In genomic region chr12:114409796-114410520, GRCh38 we compare ENCODE assay signal across 14 cellular contexts. TPM values are rescaled to one million over a fixed set of nuclear protein-coding genes. Genes with fewer than 3 reads are reported as not detected.
DNase-seq lines count a peak whose midpoint lies in the region; ATAC-seq, FAIRE-seq and TF ChIP-seq lines count a peak whose summit lies in the region.
"Had no signal": no experiment of that assay in that cellular context is flagged by ENCODE, and none has a peak within 500 bp of the region (broad histone marks: within the 10 kb centered on the region; RNA-seq: fewer than 3 reads in every experiment).

No MANE protein-coding gene starts in this region.

- peaks cover 3% of the 10 kb centered on the region for H3K9me3 Mint-ChIP-seq in neural progenitor cell
- H3K9me3 Mint-ChIP-seq: activated T-cell treated with anti-CD3 and anti-CD28 coated beads, Interleukin-2, amount 50 U/mL, for 4 hours had no signal

- 16 to 28% (median 24%) methylated on average over 16 of the region's 16 CpGs for WGBS in psoas muscle, 3 donors

- H3K4me3 ChIP-seq in BJ (ENCODE audit: low read depth, low read length) (peak overlapping the region; percentile 90), HFF-Myc (replicated peaks; ENCODE audit: low read depth, low read length) (peak overlapping the region; percentile 88), fibroblast of mammary gland (ENCODE audit: control insufficient read depth, low read depth, low read length) (peak overlapping the region; percentile 65), psoas muscle (peak overlapping the region; percentile 56), neural progenitor cell (no peak overlapping the region)

- no peaks in the 10 kb centered on the region for H3K27me3 ChIP-seq in BJ (ENCODE audit: control insufficient read depth, insufficient read depth, low read length)
- peaks cover 0 to 100% (median 56%) of the 10 kb centered on the region in 3 donors for H3K27me3 ChIP-seq in psoas muscle (ENCODE audit: insufficient read depth in 3 of 3, low read length in 2 of 3)
- H3K27me3 ChIP-seq in neural progenitor cell = peaks cover 100% of the 10 kb centered on the region

- no peaks in the 10 kb centered on the region for H3K9me3 ChIP-seq in psoas muscle
- H3K9me3 ChIP-seq in neural progenitor cell (ENCODE audit: low read depth) = no peaks in the 10 kb centered on the region

- H3K36me3 ChIP-seq in BJ (ENCODE audit: control insufficient read depth, insufficient read depth, low read length) = peaks cover 2% of the 10 kb centered on the region
- no peaks in the 10 kb centered on the region for H3K36me3 ChIP-seq in psoas muscle (ENCODE audit: insufficient read depth in 1 of 2, low read depth in 1 of 2)
- H3K36me3 ChIP-seq in neural progenitor cell = no peaks in the 10 kb centered on the region

- ATAC-seq in psoas muscle (no peak), GM21367 (IDR thresholded peaks at IDR 0.05; ENCODE audit: unreplicated experiment) (no peak), HG03378 (IDR thresholded peaks at IDR 0.05; ENCODE audit: unreplicated experiment) (no peak)
- ATAC-seq: activated T-cell treated with anti-CD3 and anti-CD28 coated beads, Interleukin-2, amount 50 U/mL, for 4 hours had no signal

- H3K4me1 Mint-ChIP-seq in neural progenitor cell = peaks cover 2% of the 10 kb centered on the region

- no peaks in the 10 kb centered on the region for H3K4me1 ChIP-seq in psoas muscle
- peaks cover 5% of the 10 kb centered on the region for H3K4me1 ChIP-seq in neural progenitor cell

- FAIRE-seq in RCC 7860 (lab: Jason Lieb, UNC) = no peak

- H3K79me2 ChIP-seq in neural progenitor cell (ENCODE audit: low read depth) = no peaks in the 10 kb centered on the region

- H4K20me1 ChIP-seq in neural progenitor cell (ENCODE audit: low read depth) = peaks cover 100% of the 10 kb centered on the region

- POLR2A ChIA-PET in BJ (lab: Charles Lee) = interaction anchor here (0.6 kb wide), 1 partner anchor 1960 kb away, joined by 3 read pairs; no protein-coding TSS in a partner anchor

- H3K27me3 Mint-ChIP-seq in neural progenitor cell (ENCODE audit: insufficient read depth, low read depth) = peaks cover 96% of the 10 kb centered on the region

- no peak overlapping the region for H2AFZ ChIP-seq in neural progenitor cell (replicated peaks)

- no peaks in the 10 kb centered on the region for H3K36me3 Mint-ChIP-seq in neural progenitor cell

- no peak overlapping the region for H3K4me2 ChIP-seq in neural progenitor cell

- CTCF ChIA-PET in BJ (lab: Yijun Ruan, JAX) = interaction anchor here (0.9 to 2.0 kb wide), 2 partner anchors 15 to 243 kb away, joined by 3 to 4 read pairs; no protein-coding TSS in a partner anchor

- TF ChIP-seq CTCF in BJ (IDR thresholded peaks at IDR 0.05; ENCODE audit: insufficient read depth, low read depth, low read length) = no peak
- no peak for TF ChIP-seq CTCF in HFF-Myc (IDR thresholded peaks at IDR 0.05; ENCODE audit: low read depth, low read length, missing control alignments)
- TF ChIP-seq CTCF in fibroblast of mammary gland (conservative IDR thresholded peaks at IDR 0.05; ENCODE audit: control insufficient read depth, insufficient read depth, low read depth, low read length) = no peak
- TF ChIP-seq CTCF in psoas muscle (IDR thresholded peaks at IDR 0.05) = no peak
- TF ChIP-seq CTCF in neural progenitor cell (IDR thresholded peaks at IDR 0.05) = no peak

- no peak overlapping the region for H3K27ac ChIP-seq in psoas muscle
- H3K27ac ChIP-seq in neural progenitor cell = no peak overlapping the region

- no peak overlapping the region for H3K9ac ChIP-seq in neural progenitor cell

- H3K27ac Mint-ChIP-seq in neural progenitor cell = no peak overlapping the region

- DNase-seq in BJ (ENCODE audit: low read depth) (no peak), HFF-Myc (ENCODE audit: extremely low read depth, low read depth) (no peak), fibroblast of mammary gland (ENCODE audit: low read depth) (peak; percentile 36), psoas muscle (no peak), neural progenitor cell (ENCODE audit: low spot score) (no peak), RCC 7860 (ENCODE audit: low spot score) (no peak)
- DNase-seq: activated T-cell treated with anti-CD3 and anti-CD28 coated beads, Interleukin-2, amount 50 U/mL, for 4 hours; Calu3; cerebellar nuclear complex; NCI-H510A treated with DMSO at 0.1 percent for 48 hours; stimulated activated CD4-positive, alpha-beta T cell treated with anti-CD3 and anti-CD28 coated beads, Interleukin-4, amount 100 ng/mL, for 24 hours had no signal

- intact Hi-C loops in psoas muscle (cut with DNase I) = no loop called here

- H3K4me3 Mint-ChIP-seq in neural progenitor cell = no peak overlapping the region
- H3K4me3 Mint-ChIP-seq: activated T-cell treated with anti-CD3 and anti-CD28 coated beads, Interleukin-2, amount 50 U/mL, for 4 hours had no signal

- peaks cover 1% of the 10 kb centered on the region for H3F3A ChIP-seq in neural progenitor cell (ENCODE audit: low read depth)

RNA-seq across cellular contexts. Expression of gene TBX5, which starts 4.0 kb away (rescaled TPM):
- 29.1 and 30.8 TPM in 2 replicates for polyA plus RNA-seq in BJ (2011; rRNA removed)
- polyA minus RNA-seq in BJ (2011; rRNA and poly(A)+ RNA removed) = 41.4 and 45.3 TPM in 2 replicates
- total RNA-seq in psoas muscle = under 1 TPM in 1 of 4 donors, not detected in 3; 0.26 TPM
- not detected for polyA plus RNA-seq in psoas muscle
- total RNA-seq in neural progenitor cell (ENCODE audit: low replicate concordance) = not detected in 2 replicates
- total RNA-seq: activated T-cell treated with anti-CD3 and anti-CD28 coated beads, Interleukin-2, amount 50 U/mL, for 4 hours; Calu3; HT-29 had no signal
